In the genomic region with DNA sequence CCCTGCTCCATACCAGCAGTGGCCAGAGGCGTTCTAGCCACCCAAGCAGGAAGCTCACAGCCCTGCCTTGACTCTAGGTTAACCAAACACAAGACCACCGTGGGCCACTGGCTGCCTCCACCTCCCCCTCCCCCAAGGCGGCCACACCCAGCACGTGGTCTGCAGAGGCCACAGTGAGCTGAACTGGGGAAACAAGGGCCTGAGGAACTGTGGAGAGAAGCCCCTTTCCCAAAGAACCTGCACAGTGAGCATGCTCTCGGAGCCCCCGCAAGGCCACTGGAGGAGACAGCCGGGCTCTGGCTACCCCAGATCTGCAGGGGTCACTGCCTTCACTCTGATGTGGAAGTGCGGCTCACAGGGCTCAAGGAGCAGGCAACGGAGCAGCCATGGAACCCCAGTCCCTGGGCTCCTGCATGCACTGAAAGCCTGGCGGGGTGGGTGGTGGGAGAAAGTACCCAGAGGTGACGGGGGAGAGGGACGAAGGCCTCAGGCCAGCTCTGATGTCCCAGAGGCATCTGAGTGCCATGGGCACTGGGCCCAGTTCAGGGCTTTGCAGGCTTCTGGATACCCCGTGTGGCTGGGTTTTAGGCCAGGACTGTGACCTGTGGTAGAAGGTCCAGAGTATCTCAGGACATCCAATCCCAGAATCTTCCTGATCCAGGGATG, we compare ENCODE assay signal across 16 cellular contexts.
"Had no signal": no experiment of that assay in that cellular context is flagged by ENCODE, and none has a peak within 500 bp of the region (broad histone marks: within the 10 kb centered on the region; RNA-seq: fewer than 3 reads in every experiment).

No MANE protein-coding gene starts in this region.

- H3K9me3 Mint-ChIP-seq: dendritic cell treated with granulocyte-macrophage colony-stimulating factor and Interleukin-4, amounts not matched to agents 40 ng/mL and 50 ng/mL, for 4 days; neural crest cell had no signal

- H2AFZ ChIP-seq: parathyroid adenoma had no signal

- H3K27me3 ChIP-seq: adrenal gland had no signal

- H3K27me3 Mint-ChIP-seq: dendritic cell treated with granulocyte-macrophage colony-stimulating factor and Interleukin-4, amounts not matched to agents 40 ng/mL and 50 ng/mL, for 4 days; memory B cell; T-helper 17 cell had no signal

- H3K27ac ChIP-seq: adrenal gland, parathyroid adenoma had no signal

- H3K4me1 Mint-ChIP-seq: memory B cell; neural crest cell; stimulated activated effector memory CD8-positive, alpha-beta T cell treated with anti-CD3 and anti-CD28 coated beads, Interleukin-12 subunit alpha, Interleukin-12 subunit beta, amount 100 ng/mL, for 72 hours; T-helper 17 cell had no signal

- DNase-seq: activated CD4-positive, CD25-positive, alpha-beta regulatory T cell; activated naive CD4-positive, alpha-beta T cell treated with Interleukin-2 at 50 U/mL for 16 hours; activated T-cell treated with anti-CD3 and anti-CD28 coated beads, Interleukin-2, amount 50 U/mL, for 72 hours; central memory CD4-positive, alpha-beta T cell; hippocampal formation; left colon; retina; SHP77 treated with DMSO at 0.1 percent for 48 hours; small intestine; T-helper 17 cell had no signal

- H3K4me3 ChIP-seq: adrenal gland had no signal

- H3K4me1 ChIP-seq: adrenal gland, parathyroid adenoma had no signal

- H3K4me3 Mint-ChIP-seq: activated T-cell treated with anti-CD3 and anti-CD28 coated beads, Interleukin-2, amount 50 U/mL, for 72 hours; dendritic cell treated with granulocyte-macrophage colony-stimulating factor and Interleukin-4, amounts not matched to agents 40 ng/mL and 50 ng/mL, for 4 days; memory B cell; neural crest cell; stimulated activated effector memory CD8-positive, alpha-beta T cell treated with anti-CD3 and anti-CD28 coated beads, Interleukin-12 subunit alpha, Interleukin-12 subunit beta, amount 100 ng/mL, for 72 hours; T-helper 17 cell had no signal

- H3K36me3 Mint-ChIP-seq: stimulated activated effector memory CD8-positive, alpha-beta T cell treated with anti-CD3 and anti-CD28 coated beads, Interleukin-12 subunit alpha, Interleukin-12 subunit beta, amount 100 ng/mL, for 72 hours had no signal

- ATAC-seq: activated T-cell treated with anti-CD3 and anti-CD28 coated beads, Interleukin-2, amount 50 U/mL, for 72 hours; left colon; stimulated activated effector memory CD8-positive, alpha-beta T cell treated with anti-CD3 and anti-CD28 coated beads, Interleukin-12 subunit alpha, Interleukin-12 subunit beta, amount 100 ng/mL, for 72 hours; T-helper 17 cell had no signal

- H3K9me3 ChIP-seq: adrenal gland had no signal

- H3K79me2 ChIP-seq: parathyroid adenoma had no signal

- H3K36me3 ChIP-seq: adrenal gland had no signal

- H3K9ac ChIP-seq: parathyroid adenoma had no signal

- H3K27ac Mint-ChIP-seq: activated T-cell treated with anti-CD3 and anti-CD28 coated beads, Interleukin-2, amount 50 U/mL, for 72 hours; dendritic cell treated with granulocyte-macrophage colony-stimulating factor and Interleukin-4, amounts not matched to agents 40 ng/mL and 50 ng/mL, for 4 days; memory B cell; stimulated activated effector memory CD8-positive, alpha-beta T cell treated with anti-CD3 and anti-CD28 coated beads, Interleukin-12 subunit alpha, Interleukin-12 subunit beta, amount 100 ng/mL, for 72 hours; T-helper 17 cell had no signal
